ENCODE assay signal across 8 cellular contexts in the genomic region with DNA sequence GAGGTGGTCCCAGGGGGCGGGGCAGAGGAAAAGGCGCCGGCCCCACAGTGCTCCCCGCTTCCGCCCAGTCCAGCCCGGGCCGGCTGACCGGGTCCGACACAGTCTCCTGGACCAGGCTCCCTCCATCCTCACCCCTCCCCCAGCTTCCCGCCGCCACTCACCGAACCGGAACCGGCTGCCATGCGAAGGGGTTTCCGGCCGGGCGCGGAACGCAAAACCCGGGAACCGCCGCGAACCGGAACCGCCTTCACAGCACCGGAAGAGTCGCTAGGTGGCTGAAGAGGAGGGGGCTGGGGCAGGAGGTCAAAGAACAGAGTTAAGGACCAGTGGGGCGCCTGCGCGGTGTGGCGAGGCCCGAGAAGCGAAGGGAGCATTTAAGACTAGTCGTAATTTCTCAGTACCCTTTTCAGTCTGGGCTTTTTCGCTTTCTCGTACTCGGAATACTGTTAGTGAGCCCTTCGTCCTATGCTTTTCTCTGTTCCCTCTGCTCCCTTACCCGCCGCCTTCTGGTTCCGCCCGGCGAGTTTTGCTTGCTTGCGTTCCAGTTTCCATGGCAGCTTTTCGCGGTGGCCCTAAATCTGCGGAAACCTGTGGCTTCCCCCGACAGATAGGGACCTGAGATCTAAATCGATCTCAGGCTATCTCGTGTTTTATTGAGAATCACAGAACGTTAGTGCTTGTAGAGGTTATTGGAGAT. TPM values are rescaled to one million over a fixed set of nuclear protein-coding genes. Genes with fewer than 3 reads are reported as not detected.
A peak's percentile ranks its signal among the peaks of the same experiment; 100 is the strongest.
DNase-seq lines count a peak whose midpoint lies in the region; ATAC-seq, FAIRE-seq and TF ChIP-seq lines count a peak whose summit lies in the region.

A gene (minus strand): TSS at position 213 of the 697 bp plus-strand sequence. CDS start 4,607 bp downstream, outside the sequence.

- H4K91ac ChIP-seq in H1 (replicated peaks; ENCODE audit: insufficient read length, low read length) = peak within 1 kb of the TSS; percentile 82

- peak in 1 of 2 experiments; percentile 59; a peak in 1 of 3 replicates for TF ChIP-seq EP300 in H1 (IDR thresholded peaks at IDR 0.05; ENCODE audit: borderline replicate concordance in 1 of 2, low read depth in 2 of 2, low read length in 2 of 2)

- H2BK120ac ChIP-seq in H1 (replicated peaks; ENCODE audit: low read depth, low read length) (peak within 1 kb of the TSS; percentile 4), mesendoderm (ENCODE audit: low read depth, low read length) (peak within 1 kb of the TSS; percentile 21)

- H3K4ac ChIP-seq in H1 (replicated peaks; ENCODE audit: insufficient read length, low read depth, low read length) (peak within 1 kb of the TSS; percentile 92), mesendoderm (ENCODE audit: low read depth, low read length) (peak within 1 kb of the TSS; percentile 83)

- no peak within 1 kb of the TSS for H2AK5ac ChIP-seq in H1 (ENCODE audit: low read depth, low read length)
- H2AK5ac ChIP-seq in mesendoderm (ENCODE audit: low read length) = peak within 1 kb of the TSS; percentile 54

- FAIRE-seq in HTR-8/SVneo (lab: Jason Lieb, UNC) (peak; percentile 23), H1 (lab: Jason Lieb, UNC) (peak; percentile 24)

- H2BK5ac ChIP-seq in H1 (ENCODE audit: low read depth, low read length) (peak within 1 kb of the TSS; percentile 88), mesendoderm (ENCODE audit: low read length) (peak within 1 kb of the TSS; percentile 66)

- peaks cover 57% of the 10 kb centered on the region for H3K4me1 Mint-ChIP-seq in activated CD8-positive, alpha-beta memory T cell treated with anti-CD3 and anti-CD28 coated beads, Interleukin-2, amount 10 ng/mL, durations not matched to agents 7 days and 5 days

- no peak for TF ChIP-seq CTCF in H1 (IDR thresholded peaks at IDR 0.05; ENCODE audit: control extremely low read depth in 1 of 3, insufficient read depth in 1 of 3, low read depth in 1 of 3, low read length in 3 of 3)

- H3K56ac ChIP-seq in H1 (replicated peaks; ENCODE audit: insufficient read length, low read depth, low read length) = peak within 1 kb of the TSS; percentile 81
- peak within 1 kb of the TSS; percentile 89 for H3K56ac ChIP-seq in mesendoderm (ENCODE audit: low read length)

- H2BK15ac ChIP-seq in H1 (ENCODE audit: low read length) (peak within 1 kb of the TSS; percentile 22; the same call in 1 of the 2 replicates), mesendoderm (replicated peaks; ENCODE audit: low read depth) (no peak within 1 kb of the TSS)

- ATAC-seq in GM21367 (IDR thresholded peaks at IDR 0.05; ENCODE audit: unreplicated experiment) = peak; percentile 50
- ATAC-seq in activated CD8-positive, alpha-beta memory T cell treated with anti-CD3 and anti-CD28 coated beads, Interleukin-2, amount 10 ng/mL, durations not matched to agents 7 days and 5 days = peak; percentile 84

- POLR2A ChIA-PET in H1 (lab: Charles Lee; ENCODE audit: partially characterized antibody) = interaction anchor here (0.6 to 7.5 kb wide), 27 partner anchors 9 to 373 kb away, joined by 3 to 56 read pairs (median 4); a partner anchor contains a TSS

- H3K27me3 ChIP-seq in NT2/D1 (ENCODE audit: insufficient read depth, insufficient read length) = no peaks in the 10 kb centered on the region
- H3K27me3 ChIP-seq in H1 (replicated peaks in 1 of 4; ENCODE audit: control insufficient read depth in 3 of 4, extremely low read depth in 1 of 4, insufficient read depth in 3 of 4, low read length in 3 of 4) = peaks cover 0 to 5% (median 0%) of the 10 kb centered on the region in 4 experiments; a peak in 2 of 7 replicates
- H3K27me3 ChIP-seq in mesendoderm (ENCODE audit: insufficient read depth, low read length, poor library complexity) = no peaks in the 10 kb centered on the region

- H3K23ac ChIP-seq in H1 (ENCODE audit: insufficient read length) (peak within 1 kb of the TSS; percentile 86), mesendoderm (ENCODE audit: low read length) (peak within 1 kb of the TSS; percentile 15)

- DNase-seq in COLO668 (lab: John Stamatoyannopoulos, UW; ENCODE audit: unreplicated experiment) (peak; percentile 86), HTR-8/SVneo (ENCODE audit: insufficient read length, low spot score) (peak; percentile 78), NT2/D1 (ENCODE audit: low read depth, low spot score) (peak; percentile 82), H1 (ENCODE audit: low read depth in 1 of 2, low spot score in 2 of 2) (peak; percentile 51 to 94), mesendoderm (peak; percentile 95)
- DNase-seq in activated CD8-positive, alpha-beta memory T cell treated with anti-CD3 and anti-CD28 coated beads, Interleukin-2, amount 10 ng/mL, durations not matched to agents 7 days and 5 days = peak; percentile 93
- DNase-seq in stimulated activated CD8-positive, alpha-beta memory T cell treated with anti-CD3 and anti-CD28 coated beads, Interleukin-15, amount 100 ng/mL, for 1 hour (ENCODE audit: low read depth) = peak; percentile 78

- 2% methylated on average over 45 of the region's 52 CpGs; no CpG with 5 or more reads in 1 of the 2 experiments for WGBS in H1 (ENCODE audit: extremely low coverage in 1 of 2, insufficient coverage in 1 of 2, insufficient read length in 1 of 2, insufficient replicate concordance in 2 of 2, low coverage in 1 of 2, low lambda C conversion rate in 2 of 2, missing lambda C conversion rate in 1 of 2), 2 experiments
- whole genome bisulfite sequencing in mesendoderm (ENCODE audit: extremely low coverage, insufficient coverage, low lambda C conversion rate) = no CpG with 5 or more reads among the region's 52 CpGs

- H3K9ac ChIP-seq in NT2/D1 (ENCODE audit: insufficient read length, low read depth) (peak within 1 kb of the TSS; percentile 97), H1 (replicated peaks in 1 of 4; ENCODE audit: extremely low read depth in 1 of 4, low read depth in 3 of 4, low read length in 3 of 4) (peak within 1 kb of the TSS; percentile 76 to 98 (median 96)), mesendoderm (ENCODE audit: low read length) (peak within 1 kb of the TSS; percentile 86)

- peak; percentile 59 to 97 for TF ChIP-seq POLR2A in H1 (IDR thresholded peaks at IDR 0.05; ENCODE audit: control extremely low read depth in 1 of 2, low read depth in 2 of 2, low read length in 2 of 2)

- H3K18ac ChIP-seq in H1 (ENCODE audit: extremely low read depth, low read length) (peak within 1 kb of the TSS; percentile 91), mesendoderm (ENCODE audit: low read length) (peak within 1 kb of the TSS; percentile 79)

- H3K79me1 ChIP-seq in H1 (ENCODE audit: low read depth, low read length) (peaks cover 3% of the 10 kb centered on the region; the same call in 1 of the 2 replicates), mesendoderm (ENCODE audit: low read length) (peaks cover 1% of the 10 kb centered on the region)

- TF ChIP-seq RAD21 in H1 (IDR thresholded peaks at IDR 0.05 in 1 of 2, conservative IDR thresholded peaks at IDR 0.05 in 1 of 2; ENCODE audit: low read depth in 2 of 2, low read length in 2 of 2) = no peak

- H4K5ac ChIP-seq in H1 (ENCODE audit: insufficient read length, low read depth, low read length) (peak within 1 kb of the TSS; percentile 86), mesendoderm (ENCODE audit: low read length) (peak within 1 kb of the TSS; percentile 96)

- no peak within 1 kb of the TSS for H2BK20ac ChIP-seq in H1 (ENCODE audit: low read length)

- H3K79me2 ChIP-seq in H1 (ENCODE audit: control insufficient read depth in 1 of 2, insufficient read depth in 2 of 2, low read length in 2 of 2) (peaks cover 6 to 43% of the 10 kb centered on the region in 2 experiments; a peak in 3 of 4 replicates), mesendoderm (ENCODE audit: control insufficient read depth, insufficient read depth, low read length) (peaks cover 15% of the 10 kb centered on the region)

- H3K36me3 ChIP-seq in NT2/D1 (ENCODE audit: insufficient read depth, insufficient read length, low read length) (no peaks in the 10 kb centered on the region), H1 (ENCODE audit: control insufficient read depth in 2 of 4, insufficient read depth in 4 of 4, low read length in 3 of 4) (no peaks in the 10 kb centered on the region), mesendoderm (ENCODE audit: control insufficient read depth, insufficient read depth, low read length) (no peaks in the 10 kb centered on the region)

- H4K8ac ChIP-seq in H1 (ENCODE audit: extremely low read depth, insufficient read depth, low read length) (peak within 1 kb of the TSS; percentile 98), mesendoderm (ENCODE audit: low read depth, low read length) (peak within 1 kb of the TSS; percentile 97)

- CTCF ChIA-PET in activated CD8-positive, alpha-beta memory T cell treated with anti-CD3 and anti-CD28 coated beads, Interleukin-2, amount 10 ng/mL, durations not matched to agents 7 days and 5 days (lab: Charles Lee) = interaction anchor here (0.7 to 3.3 kb wide), 8 partner anchors 15 to 77 kb away, joined by 3 to 13 read pairs (median 3); a partner anchor contains a TSS
- CTCF ChIA-PET in H1 (lab: Charles Lee; ENCODE audit: partially characterized antibody) = interaction anchor here (1.0 to 2.1 kb wide), 5 partner anchors 14 to 269 kb away, joined by 3 to 7 read pairs (median 3); no protein-coding TSS in a partner anchor

- H3K4me3 ChIP-seq in NT2/D1 (ENCODE audit: insufficient read length, low read depth) (peak within 1 kb of the TSS; percentile 76), H1 (ENCODE audit: extremely low read depth in 1 of 4, insufficient read depth in 2 of 4, low read depth in 3 of 4, low read length in 4 of 4) (peak within 1 kb of the TSS; percentile 93 to 99 (median 96)), mesendoderm (ENCODE audit: low read length) (peak within 1 kb of the TSS; percentile 74)

- peak within 1 kb of the TSS; percentile 99 for H2AFZ ChIP-seq in H1 (ENCODE audit: low read length)

- peaks cover 3% of the 10 kb centered on the region; the same call in 1 of the 2 replicates for H3K23me2 ChIP-seq in H1 (ENCODE audit: low read depth, low read length)

- peak within 1 kb of the TSS; percentile 89 for H3K4me3 Mint-ChIP-seq in activated CD8-positive, alpha-beta memory T cell treated with anti-CD3 and anti-CD28 coated beads, Interleukin-2, amount 10 ng/mL, durations not matched to agents 7 days and 5 days

- H3K4me2 ChIP-seq in H1 (ENCODE audit: insufficient read depth in 1 of 2, low read depth in 2 of 2, low read length in 2 of 2) = peak within 1 kb of the TSS; percentile 84 to 90
- H3K4me2 ChIP-seq in mesendoderm (ENCODE audit: low read length) = peak within 1 kb of the TSS; percentile 93

- H3K9me3 ChIP-seq in NT2/D1 (ENCODE audit: insufficient read depth, low read length) = no peaks in the 10 kb centered on the region
- H3K9me3 ChIP-seq in H1 (ENCODE audit: insufficient read depth in 2 of 2, low read depth in 1 of 2, low read length in 1 of 2) = no peaks in the 10 kb centered on the region

- H4K20me1 ChIP-seq in H1 (replicated peaks in 1 of 2; ENCODE audit: control insufficient read depth in 1 of 2, insufficient read depth in 2 of 2, low read length in 2 of 2) = no peaks in the 10 kb centered on the region

- H3K9me3 Mint-ChIP-seq in activated CD8-positive, alpha-beta memory T cell treated with anti-CD3 and anti-CD28 coated beads, Interleukin-2, amount 10 ng/mL, durations not matched to agents 7 days and 5 days (ENCODE audit: low read depth) = no peaks in the 10 kb centered on the region

- H3K4me1 ChIP-seq in NT2/D1 (ENCODE audit: insufficient read depth, insufficient read length) (peaks cover 2% of the 10 kb centered on the region), H1 (replicated peaks in 1 of 4; ENCODE audit: control insufficient read depth in 3 of 4, insufficient read depth in 4 of 4, low read length in 3 of 4) (peaks cover 0 to 6% (median 3%) of the 10 kb centered on the region in 4 experiments; a peak in 4 of 7 replicates), mesendoderm (ENCODE audit: control insufficient read depth, low read depth, low read length) (peaks cover 3% of the 10 kb centered on the region)

- H2BK12ac ChIP-seq in H1 (ENCODE audit: low read depth, low read length) = peak within 1 kb of the TSS; percentile 29

- peaks cover 6% of the 10 kb centered on the region for H3K36me3 Mint-ChIP-seq in activated CD8-positive, alpha-beta memory T cell treated with anti-CD3 and anti-CD28 coated beads, Interleukin-2, amount 10 ng/mL, durations not matched to agents 7 days and 5 days

- H3K14ac ChIP-seq in H1 (ENCODE audit: insufficient read length) = peak within 1 kb of the TSS; percentile 63

- H3K27me3 Mint-ChIP-seq in activated CD8-positive, alpha-beta memory T cell treated with anti-CD3 and anti-CD28 coated beads, Interleukin-2, amount 10 ng/mL, durations not matched to agents 7 days and 5 days = no peaks in the 10 kb centered on the region

- H3K27ac Mint-ChIP-seq in activated CD8-positive, alpha-beta memory T cell treated with anti-CD3 and anti-CD28 coated beads, Interleukin-2, amount 10 ng/mL, durations not matched to agents 7 days and 5 days = peak within 1 kb of the TSS; percentile 86

- H3K27ac ChIP-seq in H1 (ENCODE audit: low read depth, low read length) (peak within 1 kb of the TSS; percentile 99), mesendoderm (ENCODE audit: low read depth, low read length) (peak within 1 kb of the TSS; percentile 90)

RNA-seq across cellular contexts. Expression of the gene that starts here (rescaled TPM):
- total RNA-seq in activated CD8-positive, alpha-beta memory T cell treated with anti-CD3 and anti-CD28 coated beads, Interleukin-2, amount 10 ng/mL, durations not matched to agents 7 days and 5 days = 10 to 100 TPM; 41.3 to 54.8 TPM
- total RNA-seq in H1 (2021; fragmentation: NEBNext Ultra II Directional; extraction: Animal tissue kit (Norgen Biotek cat#: 25700)) = 29.8 and 31.5 TPM in 2 replicates
- polyA plus RNA-seq in H1 (2011; rRNA removed) = 9.5 and 14.2 TPM in 2 replicates
- 12.6 TPM for polyA plus RNA-seq in H1 (2011; cell fraction: cytosol; rRNA removed)
- polyA plus RNA-seq in H1 (2011; cell fraction: nucleus; rRNA removed) = 9.8 TPM
- 9.6 to 15.5 TPM (median 12.5 TPM) in 4 replicates for polyA plus RNA-seq in H1 (2012, experiment 1 of 2)
- polyA plus RNA-seq in H1 (2012, experiment 2 of 2) = 1.3 TPM
- 16.9 TPM for polyA plus RNA-seq in H1 (2013, experiment 1 of 2)
- polyA plus RNA-seq in H1 (2013, experiment 2 of 2) = 16.0 TPM
- polyA minus RNA-seq in H1 (2011; rRNA and poly(A)+ RNA removed) = 40.5 and 56.9 TPM in 2 replicates
- 20.7 TPM for polyA minus RNA-seq in H1 (2011; cell fraction: cytosol; rRNA and poly(A)+ RNA removed)
- polyA minus RNA-seq in H1 (2011; cell fraction: nucleus; rRNA and poly(A)+ RNA removed) = 39.5 TPM
- polyA plus RNA-seq in mesendoderm (2013, experiment 1 of 2) = 18.3 TPM
- polyA plus RNA-seq in mesendoderm (2013, experiment 2 of 2) = 18.3 TPM

Comparison
In these comparisons a context has a peak if more than half of its experiments do, and no peak if none do; other contexts are left out.
1. Peak in every context shown above with its lines: DNase-seq, ATAC-seq, H3K4me3 ChIP-seq and H3K27ac ChIP-seq.